ENCODE assay signal across 8 cellular contexts in the genomic region with DNA sequence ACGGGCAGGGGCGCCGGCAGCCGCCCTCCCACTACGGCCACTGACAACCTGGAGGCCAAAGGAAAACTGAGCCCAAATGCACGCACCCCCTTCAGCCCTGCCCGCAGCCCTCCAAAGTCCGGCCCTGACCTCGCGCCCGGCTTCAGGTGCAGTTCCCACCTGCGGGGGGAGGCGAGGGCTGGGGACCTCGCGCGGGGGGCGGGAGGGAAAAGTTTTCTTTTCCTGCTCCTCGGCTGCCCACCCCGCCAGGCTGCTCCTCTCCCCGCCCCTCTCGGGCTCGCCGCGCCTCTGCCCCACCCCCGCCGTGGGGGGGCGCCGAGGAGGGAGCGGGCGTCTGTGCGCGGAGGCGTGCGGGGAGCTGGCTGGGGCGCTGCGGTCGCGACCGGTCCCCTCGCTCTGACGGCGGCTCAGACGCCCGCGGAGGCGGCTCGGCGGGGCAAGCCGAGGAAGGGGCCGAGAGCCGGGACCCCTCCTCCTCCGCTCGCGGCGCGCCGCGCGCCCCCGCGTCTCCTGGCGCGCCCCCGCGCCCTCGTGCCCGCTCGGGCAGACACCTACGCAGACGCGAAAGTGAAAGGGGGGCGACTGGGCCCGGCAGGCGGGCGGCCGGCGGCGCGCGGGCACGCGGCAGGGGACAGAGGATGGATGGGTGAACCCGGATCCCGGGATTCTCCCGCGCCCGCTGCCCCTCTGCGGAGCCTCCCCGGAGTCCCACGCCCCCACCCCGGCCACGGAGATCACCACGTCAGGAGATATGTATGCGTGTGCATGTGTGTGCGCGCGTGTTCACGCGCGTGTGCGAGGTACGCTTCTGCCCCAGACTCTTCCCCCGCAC. TPM values are rescaled to one million over a fixed set of nuclear protein-coding genes. Genes with fewer than 3 reads are reported as not detected.
DNase-seq lines count a peak whose midpoint lies in the region; TF ChIP-seq lines count a peak whose summit lies in the region.

No MANE protein-coding gene starts in this region.

- no peaks in the 10 kb centered on the region for H3K9me3 ChIP-seq in mesodermal cell (ENCODE audit: control insufficient read depth, low read length)

- peaks cover 9% of the 10 kb centered on the region for H3K4me1 ChIP-seq in mesodermal cell (ENCODE audit: control insufficient read depth, insufficient read depth, low read length, poor library complexity, severe bottlenecking)

- H3K4me3 ChIP-seq in HL-60 (replicated peaks; ENCODE audit: insufficient read depth, low read length): peak overlapping the region; percentile 38
- peak overlapping the region; percentile 63 for H3K4me3 ChIP-seq in mesodermal cell (ENCODE audit: extremely low read depth, insufficient read depth, low read length, poor library complexity, severe bottlenecking)

- H3K36me3 Mint-ChIP-seq in activated CD4-positive, alpha-beta memory T cell treated with anti-CD3 and anti-CD28 coated beads, Interleukin-2, amount 10 ng/mL, durations not matched to agents 7 days and 5 days (ENCODE audit: low read depth): no peaks in the 10 kb centered on the region

- H3K27ac Mint-ChIP-seq in activated CD4-positive, alpha-beta memory T cell treated with anti-CD3 and anti-CD28 coated beads, Interleukin-2, amount 10 ng/mL, durations not matched to agents 7 days and 5 days: no peak overlapping the region

- peaks cover 18% of the 10 kb centered on the region for H3K4me1 Mint-ChIP-seq in activated CD4-positive, alpha-beta memory T cell treated with anti-CD3 and anti-CD28 coated beads, Interleukin-2, amount 10 ng/mL, durations not matched to agents 7 days and 5 days

- peak; percentile 5 for DNase-seq in EL
- no peak for DNase-seq in HL-60 (ENCODE audit: low read depth in 1 of 2, low spot score in 1 of 2)
- DNase-seq in activated CD4-positive, alpha-beta memory T cell treated with anti-CD3 and anti-CD28 coated beads, Interleukin-2, amount 10 ng/mL, durations not matched to agents 7 days and 5 days: peak; percentile 63
- DNase-seq in effector CD4-positive, alpha-beta T cell: peak; percentile 63
- peak; percentile 72 for DNase-seq in stimulated activated CD8-positive, alpha-beta memory T cell treated with anti-CD3 and anti-CD28 coated beads, Interleukin-12 subunit alpha, Interleukin-12 subunit beta, amount 100 ng/mL, for 4 hours (ENCODE audit: low read depth)
- DNase-seq in cortex of kidney (lab: John Stamatoyannopoulos, UW): no peak
- DNase-seq in SHP77 (lab: John Stamatoyannopoulos, UW): no peak

- peaks cover 35% of the 10 kb centered on the region for H3K27me3 Mint-ChIP-seq in activated CD4-positive, alpha-beta memory T cell treated with anti-CD3 and anti-CD28 coated beads, Interleukin-2, amount 10 ng/mL, durations not matched to agents 7 days and 5 days

- CTCF ChIA-PET in activated CD4-positive, alpha-beta memory T cell treated with anti-CD3 and anti-CD28 coated beads, Interleukin-2, amount 10 ng/mL, durations not matched to agents 7 days and 5 days (lab: Charles Lee): no interaction called here

- no peak for TF ChIP-seq CTCF in HL-60 (IDR thresholded peaks at IDR 0.05; ENCODE audit: insufficient read depth, low read length)

- WGBS in mesodermal cell (ENCODE audit: insufficient coverage in 2 of 2), 2 experiments: 0% methylated on average over 35 to 60 of the region's 103 CpGs

- no peaks in the 10 kb centered on the region for H3K36me3 ChIP-seq in mesodermal cell (ENCODE audit: control insufficient read depth, insufficient read depth, low read length)

- POLR2A ChIA-PET in activated CD4-positive, alpha-beta memory T cell treated with anti-CD3 and anti-CD28 coated beads, Interleukin-2, amount 10 ng/mL, durations not matched to agents 7 days and 5 days (lab: Charles Lee): interaction anchor here (0.5 kb wide), 1 partner anchor 11 kb away, joined by 3 read pairs; no protein-coding TSS in a partner anchor

- H3K9me3 Mint-ChIP-seq in activated CD4-positive, alpha-beta memory T cell treated with anti-CD3 and anti-CD28 coated beads, Interleukin-2, amount 10 ng/mL, durations not matched to agents 7 days and 5 days: no peaks in the 10 kb centered on the region

- H3K27ac ChIP-seq in HL-60 (replicated peaks): no peak overlapping the region
- no peak overlapping the region for H3K27ac ChIP-seq in mesodermal cell (ENCODE audit: low read depth, low read length, severe bottlenecking)

- H3K4me3 Mint-ChIP-seq in activated CD4-positive, alpha-beta memory T cell treated with anti-CD3 and anti-CD28 coated beads, Interleukin-2, amount 10 ng/mL, durations not matched to agents 7 days and 5 days: peak overlapping the region; percentile 73

- peaks cover 51% of the 10 kb centered on the region for H3K27me3 ChIP-seq in HL-60 (ENCODE audit: insufficient read depth, poor library complexity, severe bottlenecking)

RNA-seq across cellular contexts. Expression of gene NR3C2, which starts 3.1 kb away (rescaled TPM):
- total RNA-seq in activated CD4-positive, alpha-beta memory T cell treated with anti-CD3 and anti-CD28 coated beads, Interleukin-2, amount 10 ng/mL, durations not matched to agents 7 days and 5 days: 1 to 10 TPM; 4.1 to 5.0 TPM
- 0.26 TPM for polyA plus RNA-seq in mesodermal cell (2013, experiment 1 of 2)
- polyA plus RNA-seq in mesodermal cell (2013, experiment 2 of 2): 0.10 TPM

Comparison
In these comparisons a context has a peak if more than half of its experiments do, and no peak if none do; other contexts are left out.
1. DNase-seq: peak in EL (single experiment), activated CD4-positive, alpha-beta memory T cell treated with anti-CD3 and anti-CD28 coated beads, Interleukin-2, amount 10 ng/mL, durations not matched to agents 7 days and 5 days (single experiment), effector CD4-positive, alpha-beta T cell (single experiment) and stimulated activated CD8-positive, alpha-beta memory T cell treated with anti-CD3 and anti-CD28 coated beads, Interleukin-12 subunit alpha, Interleukin-12 subunit beta, amount 100 ng/mL, for 4 hours (single experiment); none in HL-60 (0 of 2), cortex of kidney (single experiment) and SHP77 (0 of 2).